ENCODE assay signal across 10 cellular contexts in the genomic region with DNA sequence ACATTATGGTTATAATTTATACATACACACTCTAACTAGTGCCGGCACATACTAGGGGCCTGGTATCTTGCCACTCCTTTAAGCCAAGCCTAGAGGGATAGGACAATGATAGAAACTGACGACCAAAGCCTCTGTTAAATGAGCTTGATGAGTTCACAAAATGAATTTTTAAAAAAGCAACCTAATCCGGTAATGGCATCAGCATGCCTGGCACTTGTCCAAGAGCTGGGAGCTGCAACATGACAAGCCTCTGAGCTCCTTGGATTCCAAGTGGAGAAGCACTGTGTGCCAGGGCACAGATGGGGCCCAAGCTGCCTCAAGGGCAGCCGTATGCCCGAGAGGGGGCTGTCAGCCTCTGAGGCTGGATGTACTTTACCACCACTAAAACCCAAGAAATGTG.
A peak's percentile ranks its signal among the peaks of the same experiment; 100 is the strongest.
DNase-seq lines count a peak whose midpoint lies in the region; ATAC-seq lines count a peak whose summit lies in the region.
"Had no signal": no experiment of that assay in that cellular context is flagged by ENCODE, and none has a peak within 500 bp of the region (broad histone marks: within the 10 kb centered on the region; RNA-seq: fewer than 3 reads in every experiment).

No MANE protein-coding gene starts in this region.

- no peak for ATAC-seq in HG03139 (IDR thresholded peaks at IDR 0.05; ENCODE audit: unreplicated experiment)

- intact Hi-C loops in posterior cingulate gyrus (cut with DNase I) = loop anchor here (5.0 kb wide), 2 partner anchors 57 to 103 kb away; no protein-coding TSS in a partner anchor

- H3K27ac ChIP-seq in epithelial cell of prostate = peak overlapping the region; percentile 55
- H3K27ac ChIP-seq: neutrophil, tibial artery had no signal

- DNase-seq in DMS79 (lab: John Stamatoyannopoulos, UW) (peak; percentile 5), NCI-H446 treated with DMSO at 0.1 percent for 48 hours (lab: John Stamatoyannopoulos, UW) (peak; percentile 95), epithelial cell of prostate (ENCODE audit: low read depth, low spot score) (no peak), posterior cingulate gyrus (peak in 9 of 10 donors; percentile 22 to 91 (median 63)), NCI-H510A treated with DMSO at 0.1 percent for 48 hours (lab: John Stamatoyannopoulos, UW) (no peak), DMS114 treated with DMSO at 0.1 percent for 48 hours (lab: John Stamatoyannopoulos, UW; ENCODE audit: unreplicated experiment) (no peak)
- DNase-seq in activated CD4-positive, alpha-beta T cell treated with anti-CD3 and anti-CD28 coated beads, Interleukin-2, amount 50 U/mL, for 1 hour = no peak

Comparison
In these comparisons a context has a peak if more than half of its experiments do, and no peak if none do; other contexts are left out.
1. DNase-seq: peak in DMS79 (single experiment), NCI-H446 treated with DMSO at 0.1 percent for 48 hours (single experiment) and posterior cingulate gyrus (9 of 10); none in epithelial cell of prostate (single experiment), NCI-H510A treated with DMSO at 0.1 percent for 48 hours (single experiment), DMS114 treated with DMSO at 0.1 percent for 48 hours (single experiment) and activated CD4-positive, alpha-beta T cell treated with anti-CD3 and anti-CD28 coated beads, Interleukin-2, amount 50 U/mL, for 1 hour (single experiment).